Comparison of ENCODE assay signal across 32 cellular contexts in the genomic region with DNA sequence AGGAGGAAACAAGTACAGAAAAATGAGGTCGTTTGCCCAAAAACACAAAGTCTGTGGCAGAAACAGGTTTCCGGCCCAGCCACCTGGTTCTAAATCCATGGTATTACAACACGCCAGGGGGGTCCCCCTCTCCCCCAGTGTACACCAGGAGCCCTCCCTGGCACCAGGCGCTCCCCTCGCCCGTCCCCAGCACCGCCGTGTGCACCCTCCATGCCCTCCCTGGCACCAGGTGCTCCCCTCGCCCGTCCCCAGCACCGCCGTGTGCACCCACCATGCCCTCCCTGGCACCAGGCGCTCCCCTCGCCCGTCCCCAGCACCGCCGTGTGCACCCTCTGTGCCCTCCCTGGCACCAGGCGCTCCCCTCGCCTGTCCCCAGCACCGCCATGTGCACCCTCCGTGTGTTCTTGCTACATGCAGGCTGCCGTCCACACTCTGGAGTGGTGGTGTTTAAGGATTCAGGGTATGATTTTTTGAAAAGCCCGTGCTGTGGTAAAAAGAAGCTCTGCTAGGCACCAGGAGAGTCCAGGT.
"Had no signal": no experiment of that assay in that cellular context is flagged by ENCODE, and none has a peak within 500 bp of the region (broad histone marks: within the 10 kb centered on the region; RNA-seq: fewer than 3 reads in every experiment).

No MANE protein-coding gene starts in this region.

- DNase-seq: activated CD4-positive, alpha-beta T cell treated with anti-CD3 and anti-CD28 coated beads, Interleukin-2, amount 10 ng/mL, durations not matched to agents 24 days and 14 days; activated CD4-positive, alpha-beta T cell treated with anti-CD3 and anti-CD28 coated beads, Interleukin-2, amount 50 U/mL, for 4 hours; activated CD8-positive, alpha-beta T cell treated with anti-CD3 and anti-CD28 coated beads for 36 hours; activated effector memory CD4-positive, alpha-beta T cell treated with anti-CD3 and anti-CD28 coated beads, Interleukin-2, amount 50 U/mL, for 16 hours; activated naive CD4-positive, alpha-beta T cell; activated naive CD4-positive, alpha-beta T cell treated with anti-CD3 and anti-CD28 coated beads, Interleukin-2, amount 50 U/mL, for 16 hours; activated naive CD8-positive, alpha-beta T cell treated with anti-CD3 and anti-CD28 coated beads for 36 hours; activated T-cell treated with anti-CD3 and anti-CD28 coated beads, Interleukin-2, amount 50 U/mL, for 1 hour; activated T-cell treated with anti-CD3 and anti-CD28 coated beads, Interleukin-2, amount 50 U/mL, for 72 hours; amniotic stem cell; NCI-H1048; NCI-H1105 treated with DMSO at 0.1 percent for 48 hours; NCI-H1436; NCI-H1694; NCI-H1930; NCI-H2081 treated with DMSO at 0.1 percent for 48 hours; NCI-H226; NCI-H524 treated with DMSO at 0.1 percent for 48 hours; PC-3; Peyer's patch; RPMI8226; SHP77 treated with DMSO at 0.1 percent for 48 hours; SW 1271; T-helper 1 cell; T-helper 2 cell; T-helper 9 cell; WERI-Rb-1 had no signal

- H3K36me3 ChIP-seq: SJSA1 had no signal

- H3K27ac ChIP-seq: ascending aorta, cardiac muscle cell, Peyer's patch, SJSA1, WERI-Rb-1 had no signal

- H3K27me3 ChIP-seq: ascending aorta, cardiac muscle cell, Peyer's patch, SJSA1 had no signal

- ATAC-seq: activated CD8-positive, alpha-beta T cell treated with anti-CD3 and anti-CD28 coated beads for 36 hours; activated T-cell treated with anti-CD3 and anti-CD28 coated beads, Interleukin-2, amount 50 U/mL, for 72 hours; activated T-helper 17 cell treated with anti-CD3 and anti-CD28 coated beads, Interleukin-2, amount 50 U/mL, for 72 hours; K562; PC-3 had no signal

- H3K4me3 ChIP-seq: ascending aorta, cardiac muscle cell, K562, Peyer's patch, SJSA1 had no signal

- H3K9me3 ChIP-seq: ascending aorta, Peyer's patch, SJSA1 had no signal

- H3K4me1 ChIP-seq: ascending aorta, Peyer's patch, SJSA1 had no signal
